In genomic region chr2:164840930-164841718, GRCh38 we compare ENCODE assay signal across 8 cellular contexts. TPM values are rescaled to one million over a fixed set of nuclear protein-coding genes. Genes with fewer than 3 reads are reported as not detected.
DNase-seq lines count a peak whose midpoint lies in the region; ATAC-seq and TF ChIP-seq lines count a peak whose summit lies in the region.

No MANE protein-coding gene starts in this region.

- H3K4me2 ChIP-seq in trophoblast cell (ENCODE audit: low read length): peak overlapping the region; percentile 59

- peaks cover 13% of the 10 kb centered on the region for H3K79me1 ChIP-seq in trophoblast cell (ENCODE audit: low read length)

- H3K9me3 ChIP-seq in adrenal gland (replicated peaks in 1 of 3) (no peaks in the 10 kb centered on the region), trophoblast cell (ENCODE audit: insufficient read depth, low read depth, low read length) (no peaks in the 10 kb centered on the region)

- H3K18ac ChIP-seq in trophoblast cell (ENCODE audit: low read length): peak overlapping the region; percentile 97

- peak overlapping the region; percentile 0 for H2AK5ac ChIP-seq in trophoblast cell (ENCODE audit: low read length)

- H3K27ac Mint-ChIP-seq in Calu3 (ENCODE audit: unreplicated experiment): peak overlapping the region; percentile 86

- H2BK12ac ChIP-seq in trophoblast cell (ENCODE audit: low read length): peak overlapping the region; percentile 16

- peak overlapping the region; percentile 99 for H2BK120ac ChIP-seq in trophoblast cell (ENCODE audit: insufficient read depth, low read length, poor library complexity)

- WGBS in adrenal gland, 4 donors: 0 to 1% (median 0%) methylated on average over 4 to 90 of the region's 90 CpGs
- no CpG with 5 or more reads among the region's 90 CpGs for WGBS in trophoblast cell (ENCODE audit: extremely low coverage, insufficient coverage, insufficient read length)

- H3K79me2 ChIP-seq in trophoblast cell (ENCODE audit: control insufficient read depth, insufficient read depth, low read length, poor library complexity): peaks cover 14% of the 10 kb centered on the region

- H3K9ac ChIP-seq in trophoblast cell (ENCODE audit: low read length): peak overlapping the region; percentile 79

- H3K4me3 ChIP-seq in adrenal gland (peak overlapping the region; percentile 78 to 98 (median 94)), trophoblast cell (ENCODE audit: low read depth, low read length) (peak overlapping the region; percentile 89)

- peak overlapping the region; percentile 99 for H2AFZ ChIP-seq in trophoblast cell (ENCODE audit: insufficient read depth, low read length, poor library complexity)

- no peak for TF ChIP-seq POLR2A in adrenal gland (IDR thresholded peaks at IDR 0.05)

- H3K27me3 ChIP-seq in adrenal gland: no peaks in the 10 kb centered on the region
- H3K27me3 ChIP-seq in trophoblast cell (ENCODE audit: insufficient read depth, low read length): no peaks in the 10 kb centered on the region

- peaks cover 15% of the 10 kb centered on the region for H3K4me1 Mint-ChIP-seq in Calu3 (ENCODE audit: low read depth, unreplicated experiment)

- H4K91ac ChIP-seq in trophoblast cell (ENCODE audit: low read depth, low read length): peak overlapping the region; percentile 99

- no peak for TF ChIP-seq CTCF in Calu3 (IDR thresholded peaks at IDR 0.05; ENCODE audit: unreplicated experiment)
- peak in 1 of 6 experiments; percentile 2 for TF ChIP-seq CTCF in adrenal gland (IDR thresholded peaks at IDR 0.05)

- peak overlapping the region; percentile 96 for H3K4ac ChIP-seq in trophoblast cell (ENCODE audit: low read depth, low read length)

- peak overlapping the region; percentile 98 for H4K8ac ChIP-seq in trophoblast cell (ENCODE audit: low read depth, low read length)

- no peaks in the 10 kb centered on the region for H3K9me3 Mint-ChIP-seq in Calu3 (ENCODE audit: low read depth, unreplicated experiment)

- intact Hi-C loops in Calu3 (cut with micrococcal nuclease; ENCODE audit: unreplicated experiment): loop anchor here (1.0 kb wide), 2 partner anchors 73 to 103 kb away; no protein-coding TSS in a partner anchor
- intact Hi-C loops in adrenal gland (cut with DNase I): loop anchor here in 1 of 2 donors (10.0 kb wide), 2 partner anchors 74 to 106 kb away; no protein-coding TSS in a partner anchor
- intact Hi-C loops in left cardiac atrium (cut with DNase I): loop anchor here (5.0 to 10.0 kb wide), 3 partner anchors 71 to 99 kb away; no protein-coding TSS in a partner anchor

- no peaks in the 10 kb centered on the region for H3K27me3 Mint-ChIP-seq in Calu3 (ENCODE audit: unreplicated experiment)

- no peak overlapping the region for H3K23ac ChIP-seq in trophoblast cell (ENCODE audit: low read length)

- peak overlapping the region; percentile 97 for H2BK5ac ChIP-seq in trophoblast cell (ENCODE audit: low read depth, low read length, poor library complexity)

- peaks cover 38% of the 10 kb centered on the region for H3K36me3 Mint-ChIP-seq in Calu3 (ENCODE audit: insufficient read depth, unreplicated experiment)

- no TSS peak for BruUV-seq in Calu3 (replicated peaks; lab: Mats Ljungman, UMichigan)

- H3K36me3 ChIP-seq in adrenal gland (replicated peaks in 1 of 2) (no peaks in the 10 kb centered on the region), trophoblast cell (ENCODE audit: control insufficient read depth in 1 of 2, insufficient read depth in 2 of 2, low read length in 2 of 2) (no peaks in the 10 kb centered on the region)

- H4K12ac ChIP-seq in trophoblast cell (ENCODE audit: low read depth, low read length): peak overlapping the region; percentile 98

- ATAC-seq in GM19351 (IDR thresholded peaks at IDR 0.05; ENCODE audit: unreplicated experiment) (peak; percentile 52), HG03354 (IDR thresholded peaks at IDR 0.05; ENCODE audit: poor library complexity, severe bottlenecking, unreplicated experiment) (peak; percentile 60), left cardiac atrium (peak; percentile 89 to 93)

- peak overlapping the region; percentile 97 for H3K4me3 Mint-ChIP-seq in Calu3 (ENCODE audit: low read depth, unreplicated experiment)

- H3K27ac ChIP-seq in adrenal gland (peak overlapping the region; percentile 91 to 98 (median 95)), trophoblast cell (ENCODE audit: low read depth, low read length) (peak overlapping the region; percentile 96)

- peaks cover 14 to 36% of the 10 kb centered on the region in 2 donors for H3K4me1 ChIP-seq in adrenal gland (replicated peaks in 1 of 2)
- no peaks in the 10 kb centered on the region for H3K4me1 ChIP-seq in trophoblast cell (ENCODE audit: control insufficient read depth in 1 of 2, insufficient read depth in 2 of 2, low read length in 2 of 2)

- H3K14ac ChIP-seq in trophoblast cell (ENCODE audit: low read length): peak overlapping the region; percentile 99

- CTCF ChIA-PET in Calu3 (lab: Charles Lee): interaction anchor here (0.7 to 2.4 kb wide), 8 partner anchors 19 to 106 kb away, joined by 3 to 27 read pairs (median 6); no protein-coding TSS in a partner anchor

- DNase-seq in Calu3: peak; percentile 72
- peak; percentile 56 for DNase-seq in NCI-H748 treated with DMSO at 0.1 percent for 48 hours (lab: John Stamatoyannopoulos, UW)
- peak; percentile 73 to 80 (median 75) for DNase-seq in adrenal gland
- DNase-seq in left cardiac atrium: peak; percentile 79
- peak; percentile 91 to 95 for DNase-seq in trophoblast cell
- DNase-seq in effector CD4-positive, alpha-beta T cell: no peak

RNA-seq across cellular contexts. Expression of gene COBLL1, which starts 0.5 kb away (rescaled TPM):
- total RNA-seq in Calu3 (2022) (44.9 and 56.9 TPM in 2 replicates), adrenal gland (100 to 1,000 TPM; 133 to 365 (median 234) TPM), left cardiac atrium (10 to 100 TPM; 13.9 to 18.0 TPM)
- polyA plus RNA-seq in adrenal gland: 100 to 1,000 TPM in 1 of 3 donors, 10 to 100 TPM in 2; 25.8 to 212 (median 26.1) TPM
- 140 and 143 TPM in 2 replicates for polyA plus RNA-seq in trophoblast cell (2013)
